In genomic region chr5:169173372-169173771, GRCh38 we compare ENCODE assay signal across 19 cellular contexts.
DNase-seq lines count a peak whose midpoint lies in the region; ATAC-seq and TF ChIP-seq lines count a peak whose summit lies in the region.
"Had no signal": no experiment of that assay in that cellular context is flagged by ENCODE, and none has a peak within 500 bp of the region (broad histone marks: within the 10 kb centered on the region; RNA-seq: fewer than 3 reads in every experiment).

No MANE protein-coding gene starts in this region.

- H3K4me3 ChIP-seq in mammary epithelial cell (replicated peaks in 1 of 3; ENCODE audit: insufficient read depth in 1 of 3, low read depth in 2 of 3, low read length in 3 of 3) = no peak overlapping the region
- no peak overlapping the region for H3K4me3 ChIP-seq in fibroblast of the aortic adventitia (ENCODE audit: low read depth, low read length)
- H3K4me3 ChIP-seq: BLaER1 treated with 17β-estradiol and CSF1 and Interleukin-3, amounts not matched to agents 10 nM and 100 nM; HAP-1 had no signal

- H3K27ac ChIP-seq in mammary epithelial cell (ENCODE audit: insufficient read depth, low read depth, low read length) = peak overlapping the region; percentile 77
- H3K27ac ChIP-seq: 22Rv1; BLaER1 treated with 17β-estradiol and CSF1 and Interleukin-3, amounts not matched to agents 10 nM and 100 nM had no signal

- H3K79me2 ChIP-seq in mammary epithelial cell (ENCODE audit: insufficient read depth, low read length) = no peaks in the 10 kb centered on the region

- H3K36me3 ChIP-seq in mammary epithelial cell (ENCODE audit: insufficient read depth, low read length) = no peaks in the 10 kb centered on the region
- H3K36me3 ChIP-seq: BLaER1 treated with 17β-estradiol and CSF1 and Interleukin-3, amounts not matched to agents 10 nM and 100 nM; HAP-1 had no signal

- no peaks in the 10 kb centered on the region for H3K27me3 ChIP-seq in mammary epithelial cell (ENCODE audit: insufficient read depth, low read length)
- H3K27me3 ChIP-seq: BLaER1 treated with 17β-estradiol and CSF1 and Interleukin-3, amounts not matched to agents 10 nM and 100 nM had no signal

- TF ChIP-seq CTCF in mammary epithelial cell (conservative IDR thresholded peaks at IDR 0.05 in 1 of 2, IDR thresholded peaks at IDR 0.05 in 1 of 2; ENCODE audit: extremely low read depth in 1 of 2, insufficient read depth in 1 of 2, low read depth in 1 of 2, low read length in 2 of 2) = no peak
- TF ChIP-seq CTCF in MCF 10A (IDR thresholded peaks at IDR 0.05; ENCODE audit: unreplicated experiment) = no peak
- no peak for TF ChIP-seq CTCF in fibroblast of the aortic adventitia (IDR thresholded peaks at IDR 0.05; ENCODE audit: insufficient read depth, low read length)

- no peak overlapping the region for H3K4me2 ChIP-seq in mammary epithelial cell (ENCODE audit: insufficient read depth, low read depth, low read length)
- H3K4me2 ChIP-seq: BLaER1 treated with 17β-estradiol and CSF1 and Interleukin-3, amounts not matched to agents 10 nM and 100 nM had no signal

- H3K36me3 Mint-ChIP-seq in MCF 10A (ENCODE audit: insufficient read depth, unreplicated experiment) = peaks cover 6% of the 10 kb centered on the region

- peaks cover 45% of the 10 kb centered on the region for H3K9me3 Mint-ChIP-seq in MCF 10A (ENCODE audit: unreplicated experiment)
- no peaks in the 10 kb centered on the region for H3K9me3 Mint-ChIP-seq in stimulated activated naive CD8-positive, alpha-beta T cell treated with anti-CD3 and anti-CD28 coated beads, Interleukin-15, amount 100 ng/mL, for 72 hours

- no peaks in the 10 kb centered on the region for H3K9me3 ChIP-seq in mammary epithelial cell (replicated peaks; ENCODE audit: insufficient read depth, low read length)
- H3K9me3 ChIP-seq: HAP-1 had no signal

- H3K27ac Mint-ChIP-seq in MCF 10A (ENCODE audit: low read depth, unreplicated experiment) = no peak overlapping the region
- no peak overlapping the region for H3K27ac Mint-ChIP-seq in stimulated activated naive CD8-positive, alpha-beta T cell treated with anti-CD3 and anti-CD28 coated beads, Interleukin-15, amount 100 ng/mL, for 72 hours
- H3K27ac Mint-ChIP-seq: IgD-negative memory B cell had no signal

- no TSS peak for BruUV-seq in mammary epithelial cell (replicated peaks; lab: Mats Ljungman, UMichigan)
- no TSS peak for BruUV-seq in MCF 10A (replicated peaks; lab: Mats Ljungman, UMichigan)

- no peak overlapping the region for H3K4me3 Mint-ChIP-seq in MCF 10A (ENCODE audit: unreplicated experiment)
- H3K4me3 Mint-ChIP-seq in stimulated activated naive CD8-positive, alpha-beta T cell treated with anti-CD3 and anti-CD28 coated beads, Interleukin-15, amount 100 ng/mL, for 72 hours = no peak overlapping the region
- H3K4me3 Mint-ChIP-seq: IgD-negative memory B cell had no signal

- DNase-seq in mammary epithelial cell = no peak
- no peak for DNase-seq in MCF 10A (ENCODE audit: unreplicated experiment)
- peak; percentile 42 for DNase-seq in amniotic epithelial cell (ENCODE audit: low read depth)
- peak; percentile 81 for DNase-seq in fibroblast of the aortic adventitia (ENCODE audit: low read depth)
- no peak for DNase-seq in KG1 (lab: John Stamatoyannopoulos, UW)
- no peak for DNase-seq in stimulated activated naive CD8-positive, alpha-beta T cell treated with anti-CD3 and anti-CD28 coated beads, Interleukin-15, amount 100 ng/mL, for 72 hours
- DNase-seq: DMS 273 treated with DMSO at 0.1 percent for 48 hours, GF-D8, NCI-H187, NCI-H345, NCI-H526 treated with DMSO at 0.1 percent for 48 hours, RPMI8226, SIG-M5 had no signal

- no peak for TF ChIP-seq POLR2A in GM18505 (IDR thresholded peaks at IDR 0.05; ENCODE audit: borderline replicate concordance, extremely low read depth, insufficient read depth, insufficient read length)

- dilution Hi-C loops in mammary epithelial cell (cut with HindIII; ENCODE audit: low sequenced_read_pairs) = no loop called here

- WGBS in mammary epithelial cell (ENCODE audit: low coverage, missing lambda C conversion rate) = 88% methylated on average over 6 of the region's 6 CpGs

- H3K27me3 Mint-ChIP-seq in MCF 10A (ENCODE audit: insufficient read depth, unreplicated experiment) = no peaks in the 10 kb centered on the region
- H3K27me3 Mint-ChIP-seq in stimulated activated naive CD8-positive, alpha-beta T cell treated with anti-CD3 and anti-CD28 coated beads, Interleukin-15, amount 100 ng/mL, for 72 hours = no peaks in the 10 kb centered on the region

- H2AFZ ChIP-seq in mammary epithelial cell (ENCODE audit: low read depth, low read length) = no peak overlapping the region

- H3K4me1 ChIP-seq in mammary epithelial cell (ENCODE audit: insufficient read depth, low read length) = peaks cover 37% of the 10 kb centered on the region
- H3K4me1 ChIP-seq: BLaER1 treated with 17β-estradiol and CSF1 and Interleukin-3, amounts not matched to agents 10 nM and 100 nM; HAP-1 had no signal

- intact Hi-C loops in mammary epithelial cell (cut with micrococcal nuclease) = no loop called here
- intact Hi-C loops in MCF 10A (cut with micrococcal nuclease) = no loop called here

- no peaks in the 10 kb centered on the region for H3K4me1 Mint-ChIP-seq in MCF 10A (ENCODE audit: insufficient read depth, unreplicated experiment)
- no peaks in the 10 kb centered on the region for H3K4me1 Mint-ChIP-seq in stimulated activated naive CD8-positive, alpha-beta T cell treated with anti-CD3 and anti-CD28 coated beads, Interleukin-15, amount 100 ng/mL, for 72 hours
- H3K4me1 Mint-ChIP-seq: IgD-negative memory B cell had no signal

- no peak overlapping the region for H3K9ac ChIP-seq in mammary epithelial cell (ENCODE audit: insufficient read depth, low read length)
- H3K9ac ChIP-seq: BLaER1 treated with 17β-estradiol and CSF1 and Interleukin-3, amounts not matched to agents 10 nM and 100 nM had no signal

- H4K20me1 ChIP-seq in mammary epithelial cell (ENCODE audit: insufficient read depth, low read length) = no peaks in the 10 kb centered on the region
- H4K20me1 ChIP-seq: BLaER1 treated with 17β-estradiol and CSF1 and Interleukin-3, amounts not matched to agents 10 nM and 100 nM had no signal

- POLR2A ChIA-PET in MCF 10A (lab: Yijun Ruan, JAX) = no interaction called here

- ATAC-seq in HG03139 (IDR thresholded peaks at IDR 0.05; ENCODE audit: unreplicated experiment) (no peak), GM18505 (IDR thresholded peaks at IDR 0.05; ENCODE audit: unreplicated experiment) (no peak)
- no peak for ATAC-seq in stimulated activated naive CD8-positive, alpha-beta T cell treated with anti-CD3 and anti-CD28 coated beads, Interleukin-15, amount 100 ng/mL, for 72 hours

- CTCF ChIA-PET in mammary epithelial cell (lab: Charles Lee; ENCODE audit: low non-redundant PET) (no interaction called here), MCF 10A (lab: Yijun Ruan, JAX) (interaction anchor here (0.5 to 2.4 kb wide), 5 partner anchors 12 to 1094 kb away, joined by 3 to 7 read pairs (median 3); no protein-coding TSS in a partner anchor)

- in situ Hi-C loops in mammary epithelial cell (cut with MboI; ENCODE audit: low sequenced_read_pairs in 2 of 2) = no loop called here

Comparison
In these comparisons a context has a peak if more than half of its experiments do, and no peak if none do; other contexts are left out.
1. DNase-seq: peak in amniotic epithelial cell (single experiment) and fibroblast of the aortic adventitia (single experiment); none in mammary epithelial cell (single experiment), MCF 10A (single experiment), KG1 (single experiment) and stimulated activated naive CD8-positive, alpha-beta T cell treated with anti-CD3 and anti-CD28 coated beads, Interleukin-15, amount 100 ng/mL, for 72 hours (0 of 2).